ENCODE assay signal across 1 cellular context in genomic region chr2:17475285-17475684, GRCh38.
TF ChIP-seq lines count a peak whose summit lies in the region.

No MANE protein-coding gene starts in this region.

TF ChIP-seq in HepG2, 621 proteins besides CTCF, POLR2A, EP300 and RAD21 (continued from another document):
- TF ChIP-seq BCLAF1 (IDR thresholded peaks at IDR 0.05) (no peak), ZNF597 (CRISPR knock-in tag; IDR thresholded peaks at IDR 0.05) (no peak), BCL6 (CRISPR knock-in tag; IDR thresholded peaks at IDR 0.05) (peak; percentile 78)
